9 cellular contexts compared by ENCODE assay signal in the genomic region with DNA sequence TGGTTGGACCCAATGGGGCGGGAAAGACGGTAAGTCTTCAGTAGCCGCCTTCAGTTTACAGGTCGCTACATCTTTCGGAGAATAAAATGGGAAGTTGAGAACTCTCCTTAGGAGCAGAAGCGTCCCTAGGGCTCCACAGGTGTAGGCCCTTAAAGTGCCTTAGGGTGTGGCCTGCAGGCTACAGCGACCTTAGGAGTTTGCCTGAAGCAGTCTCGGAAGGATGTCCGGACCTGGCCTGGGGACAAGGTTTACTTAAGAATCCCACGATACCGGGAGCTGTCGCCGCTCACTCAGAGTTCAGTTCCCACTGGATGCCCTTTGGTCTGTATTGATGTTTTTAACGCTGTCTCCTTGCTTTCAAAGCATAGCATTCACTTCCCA. TPM values are rescaled to one million over a fixed set of nuclear protein-coding genes. Genes with fewer than 3 reads are reported as not detected.
A peak's percentile ranks its signal among the peaks of the same experiment; 100 is the strongest.
DNase-seq lines count a peak whose midpoint lies in the region; ATAC-seq and TF ChIP-seq lines count a peak whose summit lies in the region.
"Had no signal": no experiment of that assay in that cellular context is flagged by ENCODE, and none has a peak within 500 bp of the region (broad histone marks: within the 10 kb centered on the region; RNA-seq: fewer than 3 reads in every experiment).

No MANE protein-coding gene starts in this region.

- DNase-seq in ELR (ENCODE audit: low read depth) (peak; percentile 67), M059J (ENCODE audit: low read depth) (peak; percentile 57), esophagus squamous epithelium (lab: John Stamatoyannopoulos, UW) (no peak), NCI-H446 treated with DMSO at 0.1 percent for 48 hours (lab: John Stamatoyannopoulos, UW) (no peak)
- DNase-seq in activated CD4-positive, alpha-beta memory T cell treated with anti-CD3 and anti-CD28 coated beads for 36 hours = peak; percentile 46
- DNase-seq in natural killer cell treated with Interleukin-12 subunit alpha and Interleukin-12 subunit beta and Interleukin-15 and Interleukin-18, amount 100 ng/mL, for 72 hours (ENCODE audit: low spot score) = no peak

- TF ChIP-seq CTCF in esophagus squamous epithelium (IDR thresholded peaks at IDR 0.05) = no peak

- no peak for TF ChIP-seq POLR2A in esophagus squamous epithelium (IDR thresholded peaks at IDR 0.05)

- CTCF ChIA-PET in activated CD4-positive, alpha-beta memory T cell treated with anti-CD3 and anti-CD28 coated beads for 36 hours (lab: Charles Lee) = interaction anchor here (0.6 to 1.0 kb wide), 3 partner anchors 30 to 190 kb away, joined by 3 to 6 read pairs (median 3); a partner anchor contains a TSS

- ATAC-seq in GM21723 (IDR thresholded peaks at IDR 0.05; ENCODE audit: unreplicated experiment) = peak; percentile 36
- ATAC-seq in natural killer cell treated with Interleukin-12 subunit alpha and Interleukin-12 subunit beta and Interleukin-15 and Interleukin-18, amount 100 ng/mL, for 72 hours = peak in 1 of 2 donors; percentile 41

- H3K27me3 ChIP-seq in esophagus squamous epithelium = no peaks in the 10 kb centered on the region

- H3K4me3 ChIP-seq in esophagus squamous epithelium = peak overlapping the region; percentile 49 to 85 (median 69)
- peak overlapping the region; percentile 68 for H3K4me3 ChIP-seq in urinary bladder (ENCODE audit: low read depth, low read length)

- H3K4me1 Mint-ChIP-seq in activated CD4-positive, alpha-beta memory T cell treated with anti-CD3 and anti-CD28 coated beads for 36 hours (ENCODE audit: low read depth) = peaks cover 19% of the 10 kb centered on the region
- peaks cover 21 to 23% of the 10 kb centered on the region in 2 donors for H3K4me1 Mint-ChIP-seq in natural killer cell treated with Interleukin-12 subunit alpha and Interleukin-12 subunit beta and Interleukin-15 and Interleukin-18, amount 100 ng/mL, for 72 hours (ENCODE audit: low read depth in 2 of 2)

- H3K4me3 Mint-ChIP-seq in activated CD4-positive, alpha-beta memory T cell treated with anti-CD3 and anti-CD28 coated beads for 36 hours = peak overlapping the region; percentile 99
- H3K4me3 Mint-ChIP-seq in natural killer cell treated with Interleukin-12 subunit alpha and Interleukin-12 subunit beta and Interleukin-15 and Interleukin-18, amount 100 ng/mL, for 72 hours = peak overlapping the region; percentile 86

- POLR2A ChIA-PET in activated CD4-positive, alpha-beta memory T cell treated with anti-CD3 and anti-CD28 coated beads for 36 hours (lab: Charles Lee) = interaction anchor here (1.1 to 1.3 kb wide), 3 partner anchors 9 to 84 kb away, joined by 3 to 7 read pairs (median 3); no protein-coding TSS in a partner anchor

- no peaks in the 10 kb centered on the region for H3K9me3 ChIP-seq in esophagus squamous epithelium

- intact Hi-C loops in activated CD4-positive, alpha-beta memory T cell treated with anti-CD3 and anti-CD28 coated beads for 36 hours (cut with micrococcal nuclease) = loop anchor here (1.0 to 5.0 kb wide), 4 partner anchors 11 to 180 kb away; a partner anchor contains a TSS
- intact Hi-C loops in esophagus squamous epithelium (cut with DNase I) = no loop called here

- peaks cover 7% of the 10 kb centered on the region for H3K36me3 Mint-ChIP-seq in activated CD4-positive, alpha-beta memory T cell treated with anti-CD3 and anti-CD28 coated beads for 36 hours
- no peaks in the 10 kb centered on the region for H3K36me3 Mint-ChIP-seq in natural killer cell treated with Interleukin-12 subunit alpha and Interleukin-12 subunit beta and Interleukin-15 and Interleukin-18, amount 100 ng/mL, for 72 hours

- H3K27ac Mint-ChIP-seq in activated CD4-positive, alpha-beta memory T cell treated with anti-CD3 and anti-CD28 coated beads for 36 hours = peak overlapping the region; percentile 94
- H3K27ac Mint-ChIP-seq in natural killer cell treated with Interleukin-12 subunit alpha and Interleukin-12 subunit beta and Interleukin-15 and Interleukin-18, amount 100 ng/mL, for 72 hours = peak overlapping the region; percentile 94 to 96

- H3K27ac ChIP-seq in esophagus squamous epithelium = peak overlapping the region; percentile 80 to 93 (median 86)
- H3K27ac ChIP-seq in urinary bladder (ENCODE audit: low read depth) = peak overlapping the region; percentile 89

- H3K4me1 ChIP-seq in esophagus squamous epithelium = peaks cover 0 to 22% (median 12%) of the 10 kb centered on the region in 3 donors
- no peaks in the 10 kb centered on the region for H3K4me1 ChIP-seq in urinary bladder (ENCODE audit: insufficient read depth)

- H3K9me3 Mint-ChIP-seq in activated CD4-positive, alpha-beta memory T cell treated with anti-CD3 and anti-CD28 coated beads for 36 hours = no peaks in the 10 kb centered on the region
- no peaks in the 10 kb centered on the region for H3K9me3 Mint-ChIP-seq in natural killer cell treated with Interleukin-12 subunit alpha and Interleukin-12 subunit beta and Interleukin-15 and Interleukin-18, amount 100 ng/mL, for 72 hours

- no peaks in the 10 kb centered on the region for H3K27me3 Mint-ChIP-seq in activated CD4-positive, alpha-beta memory T cell treated with anti-CD3 and anti-CD28 coated beads for 36 hours
- no peaks in the 10 kb centered on the region for H3K27me3 Mint-ChIP-seq in natural killer cell treated with Interleukin-12 subunit alpha and Interleukin-12 subunit beta and Interleukin-15 and Interleukin-18, amount 100 ng/mL, for 72 hours

- 0% methylated on average over 9 to 13 of the region's 14 CpGs for WGBS in esophagus squamous epithelium, 2 donors
- under 1% methylated on average over 14 of the region's 14 CpGs for WGBS in urinary bladder

- H3K36me3 ChIP-seq in esophagus squamous epithelium = peaks cover 0 to 28% (median 0%) of the 10 kb centered on the region in 3 donors
- H3K36me3 ChIP-seq in urinary bladder (ENCODE audit: insufficient read depth) = no peaks in the 10 kb centered on the region

RNA-seq across cellular contexts. Expression of a gene that starts 0.6 kb away (rescaled TPM):
- total RNA-seq in M059J (2014; rRNA removed; shearing (Covaris generic)) = 11.6 and 14.3 TPM in 2 replicates
- 10 to 100 TPM; 44.6 to 47.6 TPM for total RNA-seq in activated CD4-positive, alpha-beta memory T cell treated with anti-CD3 and anti-CD28 coated beads for 36 hours
- 10 to 100 TPM; 13.6 to 25.2 (median 20.4) TPM for total RNA-seq in esophagus squamous epithelium
- total RNA-seq in natural killer cell treated with Interleukin-12 subunit alpha and Interleukin-12 subunit beta and Interleukin-15 and Interleukin-18, amount 100 ng/mL, for 72 hours = 10 to 100 TPM; 24.9 to 41.8 TPM
- total RNA-seq in urinary bladder = 75.0 TPM
- 13.4 TPM for polyA plus RNA-seq in urinary bladder

RNA-seq across cellular contexts. Expression of a gene that starts 14.1 kb away (rescaled TPM):
- total RNA-seq in M059J (2014; rRNA removed; shearing (Covaris generic)) = not detected in 2 replicates
- total RNA-seq in activated CD4-positive, alpha-beta memory T cell treated with anti-CD3 and anti-CD28 coated beads for 36 hours = 1 to 10 TPM; 4.1 to 5.0 TPM
- total RNA-seq in esophagus squamous epithelium (not detected), urinary bladder (not detected)
- total RNA-seq in natural killer cell treated with Interleukin-12 subunit alpha and Interleukin-12 subunit beta and Interleukin-15 and Interleukin-18, amount 100 ng/mL, for 72 hours = 1 to 10 TPM; 7.2 to 9.5 TPM
- polyA plus RNA-seq in urinary bladder = not detected
- total RNA-seq: frontal cortex had no signal

Comparison
In these comparisons a context has a peak if more than half of its experiments do, and no peak if none do; other contexts are left out.
1. DNase-seq: peak in ELR (single experiment), M059J (single experiment) and activated CD4-positive, alpha-beta memory T cell treated with anti-CD3 and anti-CD28 coated beads for 36 hours (single experiment); none in esophagus squamous epithelium (single experiment), natural killer cell treated with Interleukin-12 subunit alpha and Interleukin-12 subunit beta and Interleukin-15 and Interleukin-18, amount 100 ng/mL, for 72 hours (single experiment) and NCI-H446 treated with DMSO at 0.1 percent for 48 hours (single experiment).